ENCODE assay signal across 26 cellular contexts in genomic region chr20:60638430-60639098, GRCh38.
"Had no signal": no experiment of that assay in that cellular context is flagged by ENCODE, and none has a peak within 500 bp of the region (broad histone marks: within the 10 kb centered on the region; RNA-seq: fewer than 3 reads in every experiment).

No MANE protein-coding gene starts in this region.

- H3K79me2 ChIP-seq: hepatocyte had no signal

- H3K36me3 ChIP-seq: esophagus squamous epithelium, gastrocnemius medialis, left lung, lower lobe of right lung had no signal

- H3K4me2 ChIP-seq: hepatocyte had no signal

- H3K27ac ChIP-seq: coronary artery, dorsolateral prefrontal cortex, epithelial cell of prostate, esophagus squamous epithelium, gastrocnemius medialis, hepatocyte, left lung, lower lobe of right lung had no signal

- H3K4me3 ChIP-seq: coronary artery, dorsolateral prefrontal cortex, esophagus squamous epithelium, gastrocnemius medialis, hepatocyte, left lung, lower lobe of right lung, mucosa of descending colon had no signal

- FAIRE-seq: colon, kidney had no signal

- DNase-seq: dermis blood vessel endothelial cell; dorsolateral prefrontal cortex; effector CD4-positive, alpha-beta T cell; effector memory CD4-positive, alpha-beta T cell; erythroblast; esophagus squamous epithelium; foreskin fibroblast; foreskin melanocyte; gastrocnemius medialis; glutamatergic neuron; head of caudate nucleus; hypothalamus; immature natural killer cell; islet precursor cell; kidney; kidney glomerular epithelial cell; left lung; lower lobe of right lung; mesenchymal stem cell; mucosa of descending colon; naive B cell had no signal

- H3K9me3 ChIP-seq: esophagus squamous epithelium, gastrocnemius medialis, left lung, lower lobe of right lung had no signal

- H2AFZ ChIP-seq: hepatocyte had no signal

- H3K4me1 ChIP-seq: esophagus squamous epithelium, gastrocnemius medialis, left lung, lower lobe of right lung had no signal

- ATAC-seq: esophagus mucosa, left lung, lower lobe of right lung, mucosa of descending colon had no signal

- H3K27me3 ChIP-seq: esophagus squamous epithelium, gastrocnemius medialis, hepatocyte, left lung had no signal
